In genomic region chr5:75891020-75891419, GRCh38 we compare ENCODE assay signal across 21 cellular contexts.
DNase-seq lines count a peak whose midpoint lies in the region; FAIRE-seq and TF ChIP-seq lines count a peak whose summit lies in the region.
"Had no signal": no experiment of that assay in that cellular context is flagged by ENCODE, and none has a peak within 500 bp of the region (broad histone marks: within the 10 kb centered on the region; RNA-seq: fewer than 3 reads in every experiment).

No MANE protein-coding gene starts in this region.

- intact Hi-C loops in esophagus muscularis mucosa (cut with DNase I): no loop called here

- H3K4me3 ChIP-seq in esophagus muscularis mucosa: no peak overlapping the region
- H3K4me3 ChIP-seq in SJCRH30: no peak overlapping the region
- H3K4me3 ChIP-seq: A549; BLaER1 treated with 17β-estradiol and CSF1 and Interleukin-3, amounts not matched to agents 10 nM and 100 nM had no signal

- DNase-seq in GM12891 (ENCODE audit: insufficient read length, low spot score) (no peak), NCI-H82 treated with DMSO at 0.1 percent for 48 hours (lab: John Stamatoyannopoulos, UW; ENCODE audit: unreplicated experiment) (peak; percentile 8), esophagus muscularis mucosa (ENCODE audit: extremely low spot score) (peak; percentile 4), NCI-H524 treated with DMSO at 0.1 percent for 48 hours (lab: John Stamatoyannopoulos, UW) (no peak), NCI-H2227 (lab: John Stamatoyannopoulos, UW; ENCODE audit: unreplicated experiment) (no peak), SJCRH30 (no peak)
- DNase-seq: AML-193; Caco-2; Calu3; CD4-positive, alpha-beta T cell; CD8-positive, alpha-beta T cell; DMS79 treated with DMSO at 0.1 percent for 48 hours; GF-D8 had no signal

- no peak for TF ChIP-seq POLR2A in GM12891 (IDR thresholded peaks at IDR 0.05; ENCODE audit: low read depth, low read length)
- no peak for TF ChIP-seq POLR2A in esophagus muscularis mucosa (IDR thresholded peaks at IDR 0.05; ENCODE audit: low read depth)

- H3K36me3 ChIP-seq in esophagus muscularis mucosa: no peaks in the 10 kb centered on the region
- no peaks in the 10 kb centered on the region for H3K36me3 ChIP-seq in SJCRH30
- H3K36me3 ChIP-seq: BLaER1 treated with 17β-estradiol and CSF1 and Interleukin-3, amounts not matched to agents 10 nM and 100 nM had no signal

- no peak for TF ChIP-seq EP300 in esophagus muscularis mucosa (IDR thresholded peaks at IDR 0.05)

- TF ChIP-seq CTCF in esophagus muscularis mucosa (IDR thresholded peaks at IDR 0.05): no peak

- H3K4me1 ChIP-seq in esophagus muscularis mucosa (no peaks in the 10 kb centered on the region), SJCRH30 (no peaks in the 10 kb centered on the region)
- H3K4me1 ChIP-seq: A549, Caco-2 had no signal

- H3K9me3 ChIP-seq in esophagus muscularis mucosa: peaks cover 0 to 9% (median 0%) of the 10 kb centered on the region in 4 donors
- no peaks in the 10 kb centered on the region for H3K9me3 ChIP-seq in SJCRH30 (replicated peaks)
- H3K9me3 ChIP-seq: A549; BLaER1 treated with 17β-estradiol and CSF1 and Interleukin-3, amounts not matched to agents 10 nM and 100 nM; Caco-2 had no signal

- no peaks in the 10 kb centered on the region for H3K27me3 ChIP-seq in esophagus muscularis mucosa
- no peaks in the 10 kb centered on the region for H3K27me3 ChIP-seq in SJCRH30
- H3K27me3 ChIP-seq: BLaER1 treated with 17β-estradiol and CSF1 and Interleukin-3, amounts not matched to agents 10 nM and 100 nM had no signal

- peak; percentile 26 for FAIRE-seq in GM12891 (lab: Jason Lieb, UNC)
- FAIRE-seq: A549, D721Med, G401.6, GM12892, GM18507 had no signal

- 77% methylated on average over 1 of the region's 1 CpG for WGBS in esophagus muscularis mucosa

- H3K27ac ChIP-seq in esophagus muscularis mucosa (replicated peaks in 1 of 4) (no peak overlapping the region), SJCRH30 (no peak overlapping the region)
- H3K27ac ChIP-seq: 22Rv1; A549; BLaER1 treated with 17β-estradiol and CSF1 and Interleukin-3, amounts not matched to agents 10 nM and 100 nM; C4-2B had no signal

TF ChIP-seq in GM12891, 5 proteins besides CTCF, POLR2A, EP300 and RAD21:
- no peak for TF ChIP-seq SPI1 (IDR thresholded peaks at IDR 0.05; ENCODE audit: low read depth, low read length)
- TF ChIP-seq POU2F2 (IDR thresholded peaks at IDR 0.05; ENCODE audit: low read depth, low read length): no peak
- no peak for TF ChIP-seq TAF1 (IDR thresholded peaks at IDR 0.05; ENCODE audit: low read depth, low read length)
- no peak for TF ChIP-seq POLR2AphosphoS5 (IDR thresholded peaks at IDR 0.05; ENCODE audit: low read depth, low read length)
- TF ChIP-seq PAX5 (IDR thresholded peaks at IDR 0.05; ENCODE audit: insufficient read depth, low read length, severe bottlenecking): no peak
TF ChIP-seq in GM12891: peak in this region for 0.

Comparison
In these comparisons a context has a peak if more than half of its experiments do, and no peak if none do; other contexts are left out.
1. DNase-seq: peak in NCI-H82 treated with DMSO at 0.1 percent for 48 hours (single experiment) and esophagus muscularis mucosa (single experiment); none in GM12891 (single experiment), NCI-H524 treated with DMSO at 0.1 percent for 48 hours (single experiment), NCI-H2227 (single experiment) and SJCRH30 (0 of 2).